8 cellular contexts compared by ENCODE assay signal in the genomic region with DNA sequence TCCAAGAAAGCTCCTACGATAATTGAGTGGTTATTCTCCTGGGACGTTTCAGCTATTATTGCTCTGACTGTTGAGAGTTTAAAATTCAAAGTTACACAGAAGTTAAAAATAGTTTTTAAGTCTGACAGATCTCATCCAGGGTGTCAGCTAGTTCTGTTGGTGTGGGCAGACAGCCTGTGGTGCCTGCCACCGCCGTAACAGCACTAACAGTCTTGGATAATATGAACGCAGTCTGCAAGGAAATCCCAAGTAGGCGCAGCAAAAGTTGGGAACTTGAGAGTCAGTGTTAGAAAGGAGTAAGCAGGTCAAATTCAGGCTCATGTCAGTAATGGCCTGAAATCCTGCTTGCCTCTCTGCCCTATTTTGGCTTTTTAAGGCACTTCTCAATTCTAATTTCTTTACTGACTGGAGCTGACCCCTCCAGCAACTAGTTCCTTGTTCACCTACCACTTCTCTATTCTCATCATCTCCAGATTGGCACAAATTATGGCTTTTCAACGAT. TPM values are rescaled to one million over a fixed set of nuclear protein-coding genes. Genes with fewer than 3 reads are reported as not detected.
DNase-seq lines count a peak whose midpoint lies in the region; TF ChIP-seq lines count a peak whose summit lies in the region.

No MANE protein-coding gene starts in this region.

- peaks cover 19% of the 10 kb centered on the region for H4K20me1 ChIP-seq in osteoblast (ENCODE audit: insufficient read depth, low read length)

- no peak for TF ChIP-seq CTCF in CD14-positive monocyte (IDR thresholded peaks at IDR 0.05)
- TF ChIP-seq CTCF in endodermal cell (conservative IDR thresholded peaks at IDR 0.05) = no peak
- no peak for TF ChIP-seq CTCF in osteoblast (IDR thresholded peaks at IDR 0.05; ENCODE audit: extremely low read depth, low read depth, low read length)

- H3K4me3 ChIP-seq in endodermal cell (ENCODE audit: low read length) (peak overlapping the region; percentile 90), osteoblast (ENCODE audit: insufficient read depth, low read length) (peak overlapping the region; percentile 87)

- H3K27me3 ChIP-seq in endodermal cell (ENCODE audit: control insufficient read depth, insufficient read depth, low read length, poor library complexity, severe bottlenecking) (peaks cover 27% of the 10 kb centered on the region), osteoblast (ENCODE audit: insufficient read depth, low read length) (no peaks in the 10 kb centered on the region)

- H3K36me3 Mint-ChIP-seq in CD14-positive monocyte (peaks cover 7 to 11% of the 10 kb centered on the region in 2 donors), endodermal cell (ENCODE audit: low read depth) (no peaks in the 10 kb centered on the region)

- H3K27me3 Mint-ChIP-seq in CD14-positive monocyte (ENCODE audit: low read depth in 3 of 3) (peaks cover 11 to 20% (median 18%) of the 10 kb centered on the region in 3 donors), endodermal cell (ENCODE audit: insufficient read depth) (peaks cover 23% of the 10 kb centered on the region)

- 77 to 86% methylated on average over 6 to 7 of the region's 7 CpGs for WGBS in endodermal cell (ENCODE audit: insufficient coverage in 1 of 2, insufficient read length in 1 of 2), 2 experiments

- H3K4me2 ChIP-seq in osteoblast (ENCODE audit: insufficient read depth, low read length) = peak overlapping the region; percentile 90

- H3K4me1 ChIP-seq in endodermal cell (ENCODE audit: control insufficient read depth, insufficient read depth, low read length) = peaks cover 5% of the 10 kb centered on the region
- peaks cover 12% of the 10 kb centered on the region for H3K4me1 ChIP-seq in osteoblast (ENCODE audit: insufficient read depth, low read length)

- peak overlapping the region; percentile 100 for H3K4me3 Mint-ChIP-seq in CD14-positive monocyte
- H3K4me3 Mint-ChIP-seq in endodermal cell = peak overlapping the region; percentile 93

- H3K79me2 ChIP-seq in osteoblast (ENCODE audit: insufficient read depth, low read length) = peaks cover 38% of the 10 kb centered on the region

- H3K9ac ChIP-seq in endodermal cell (ENCODE audit: extremely low read depth, low read length, poor library complexity, severe bottlenecking) = no peak overlapping the region

- H3K9me3 Mint-ChIP-seq in CD14-positive monocyte (peaks cover 0 to 3% (median 0%) of the 10 kb centered on the region in 7 donors), endodermal cell (no peaks in the 10 kb centered on the region)

- H3K9me3 ChIP-seq in endodermal cell (ENCODE audit: control insufficient read depth, low read length) (no peaks in the 10 kb centered on the region), osteoblast (ENCODE audit: low read depth, low read length) (no peaks in the 10 kb centered on the region)

- H3K4me1 Mint-ChIP-seq in CD14-positive monocyte (peaks cover 40% of the 10 kb centered on the region), endodermal cell (peaks cover 20% of the 10 kb centered on the region)

- no peak for DNase-seq in CD14-positive monocyte (ENCODE audit: low spot score)
- peak; percentile 25 for DNase-seq in NOMO-1 treated with dmso at 0.1 percent for 144 hours (lab: John Stamatoyannopoulos, UW; ENCODE audit: unreplicated experiment)
- no peak for DNase-seq in endodermal cell
- DNase-seq in osteoblast (ENCODE audit: insufficient read length, low spot score, missing footprints) = peak; percentile 46
- no peak for DNase-seq in COLO668 (lab: John Stamatoyannopoulos, UW; ENCODE audit: unreplicated experiment)
- DNase-seq in activated gamma-delta T cell treated with Interleukin-2 at 50 U/mL for 16 hours = no peak
- DNase-seq in H4 (ENCODE audit: low spot score) = no peak
- DNase-seq in stimulated activated CD4-positive, alpha-beta T cell treated with anti-CD3 and anti-CD28 coated beads, Interleukin-4, amount 100 ng/mL, for 1 hour = no peak

- H3K36me3 ChIP-seq in endodermal cell (ENCODE audit: control insufficient read depth, insufficient read depth, low read length) (no peaks in the 10 kb centered on the region), osteoblast (ENCODE audit: insufficient read depth, low read length) (no peaks in the 10 kb centered on the region)

- H3K27ac Mint-ChIP-seq in CD14-positive monocyte (peak overlapping the region in 4 of 7 donors; percentile 1 to 68 (median 21)), endodermal cell (no peak overlapping the region)

- intact Hi-C loops in CD14-positive monocyte (cut with micrococcal nuclease) = no loop called here

- H2AFZ ChIP-seq in osteoblast (ENCODE audit: low read length) = peak overlapping the region; percentile 39

- H3K27ac ChIP-seq in endodermal cell (ENCODE audit: low read depth, low read length) = no peak overlapping the region
- no peak overlapping the region for H3K27ac ChIP-seq in osteoblast (ENCODE audit: low read depth, low read length)

RNA-seq across cellular contexts. Expression of a gene that starts 1.7 kb away (rescaled TPM):
- polyA plus RNA-seq in CD14-positive monocyte = 1 to 10 TPM; 2.3 to 5.3 TPM
- 10 to 100 TPM in 1 of 2 donors, 1 to 10 TPM in 1; 9.7 to 10.8 TPM for total RNA-seq in endodermal cell
- 7.0 TPM for polyA plus RNA-seq in endodermal cell (2013, experiment 1 of 2)
- polyA plus RNA-seq in endodermal cell (2013, experiment 2 of 2) = 7.4 TPM
- 18.9 and 20.3 TPM in 2 replicates for total RNA-seq in osteoblast
- total RNA-seq in H4 (2014; rRNA removed; shearing (Covaris generic)) = 8.2 and 9.2 TPM in 2 replicates

RNA-seq across cellular contexts. Expression of a gene that starts 59.0 kb away (rescaled TPM):
- 1 to 10 TPM; 1.8 to 2.3 TPM for polyA plus RNA-seq in CD14-positive monocyte
- total RNA-seq in endodermal cell (10 to 100 TPM; 11.1 to 15.7 TPM), osteoblast (10.6 and 11.6 TPM in 2 replicates)
- polyA plus RNA-seq in endodermal cell (2013, experiment 1 of 2) = 10.2 TPM
- polyA plus RNA-seq in endodermal cell (2013, experiment 2 of 2) = 12.0 TPM
- total RNA-seq in H4 (2014; rRNA removed; shearing (Covaris generic)) = 7.9 and 19.1 TPM in 2 replicates

Comparison
In these comparisons a context has a peak if more than half of its experiments do, and no peak if none do; other contexts are left out.
1. DNase-seq: peak in NOMO-1 treated with dmso at 0.1 percent for 144 hours (single experiment) and osteoblast (single experiment); none in CD14-positive monocyte (single experiment), endodermal cell (single experiment), COLO668 (single experiment), activated gamma-delta T cell treated with Interleukin-2 at 50 U/mL for 16 hours (single experiment), H4 (single experiment) and stimulated activated CD4-positive, alpha-beta T cell treated with anti-CD3 and anti-CD28 coated beads, Interleukin-4, amount 100 ng/mL, for 1 hour (single experiment).